26 cellular contexts compared by ENCODE assay signal in the genomic region with DNA sequence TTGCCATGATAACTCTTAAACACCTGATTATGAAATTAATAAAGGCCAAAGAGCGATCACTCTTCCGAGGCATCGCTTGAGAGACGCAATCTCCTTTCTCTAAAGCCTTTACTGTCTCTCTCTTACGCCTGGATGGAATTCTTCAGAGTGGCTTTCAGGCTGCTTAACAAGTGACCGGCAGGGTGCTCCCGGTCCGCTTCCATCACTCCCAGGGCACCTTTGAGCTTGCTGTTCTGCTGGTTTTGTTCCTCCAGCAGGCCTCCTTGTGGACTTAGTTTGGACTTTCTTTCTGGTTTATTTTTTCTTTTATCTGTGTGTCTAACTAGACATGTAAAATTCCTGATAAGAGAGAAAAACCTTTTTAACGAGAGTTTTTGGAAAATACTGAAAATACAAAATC.
A peak's percentile ranks its signal among the peaks of the same experiment; 100 is the strongest.
DNase-seq lines count a peak whose midpoint lies in the region; ATAC-seq, FAIRE-seq and TF ChIP-seq lines count a peak whose summit lies in the region.
"Had no signal": no experiment of that assay in that cellular context is flagged by ENCODE, and none has a peak within 500 bp of the region (broad histone marks: within the 10 kb centered on the region; RNA-seq: fewer than 3 reads in every experiment).

No MANE protein-coding gene starts in this region.

- POLR2A ChIA-PET in HepG2 (lab: Yijun Ruan, JAX): no interaction called here

- TF ChIP-seq POLR2A in HepG2 (IDR thresholded peaks at IDR 0.05; ENCODE audit: insufficient read depth in 1 of 2, low read depth in 2 of 2, low read length in 2 of 2): no peak
- TF ChIP-seq POLR2A in right lobe of liver (IDR thresholded peaks at IDR 0.05): no peak
- no peak for TF ChIP-seq POLR2A in esophagus squamous epithelium (IDR thresholded peaks at IDR 0.05)
- TF ChIP-seq POLR2A in stomach (IDR thresholded peaks at IDR 0.05): no peak
- TF ChIP-seq POLR2A in esophagus muscularis mucosa (IDR thresholded peaks at IDR 0.05; ENCODE audit: low read depth): no peak

- TF ChIP-seq CTCF in HepG2 (CRISPR knock-in tag; IDR thresholded peaks at IDR 0.05) (no peak), right lobe of liver (IDR thresholded peaks at IDR 0.05) (no peak), esophagus squamous epithelium (IDR thresholded peaks at IDR 0.05) (no peak), stomach (IDR thresholded peaks at IDR 0.05) (no peak), esophagus muscularis mucosa (IDR thresholded peaks at IDR 0.05) (no peak), omental fat pad (IDR thresholded peaks at IDR 0.05) (no peak)

- no peaks in the 10 kb centered on the region for H3K4me1 ChIP-seq in HepG2 (ENCODE audit: insufficient read depth, low read length)
- no peaks in the 10 kb centered on the region for H3K4me1 ChIP-seq in right lobe of liver
- H3K4me1 ChIP-seq in esophagus squamous epithelium: no peaks in the 10 kb centered on the region
- H3K4me1 ChIP-seq in stomach: no peaks in the 10 kb centered on the region
- H3K4me1 ChIP-seq in esophagus muscularis mucosa: no peaks in the 10 kb centered on the region
- H3K4me1 ChIP-seq: A549, BE2C, gastroesophageal sphincter, psoas muscle, upper lobe of left lung had no signal

- H3K79me2 ChIP-seq in HepG2 (ENCODE audit: insufficient read depth, low read length): no peaks in the 10 kb centered on the region

- no peak for TF ChIP-seq RAD21 in HepG2 (CRISPR knock-in tag; IDR thresholded peaks at IDR 0.05)

- no TSS peak for BruUV-seq in HepG2 (replicated peaks; lab: Mats Ljungman, UMichigan)

- DNase-seq in HepG2 (ENCODE audit: low spot score) (peak; percentile 13), right lobe of liver (no peak), ecto neural progenitor cell (ENCODE audit: low spot score) (peak; percentile 55), left kidney (ENCODE audit: low read depth, low spot score) (peak; percentile 12), esophagus squamous epithelium (lab: John Stamatoyannopoulos, UW) (no peak), stomach (no peak), esophagus muscularis mucosa (ENCODE audit: extremely low spot score) (no peak), omental fat pad (ENCODE audit: low spot score) (no peak)
- DNase-seq: activated CD4-positive, alpha-beta memory T cell treated with anti-CD3 and anti-CD28 coated beads, Interleukin-2, amount 10 ng/mL, durations not matched to agents 7 days and 5 days; activated naive CD8-positive, alpha-beta T cell treated with anti-CD3 and anti-CD28 coated beads, Interleukin-2, amount 10 ng/mL, durations not matched to agents 7 days and 5 days; BE2C; effector memory CD8-positive, alpha-beta T cell; GF-D8; NCI-H1092; NCI-H1930; NCI-H226; psoas muscle; SW 1271; T1000; upper lobe of left lung had no signal

- H3K4me2 ChIP-seq in HepG2 (ENCODE audit: low read depth, low read length): no peak overlapping the region
- H3K4me2 ChIP-seq: A549 had no signal

- H3K9me3 ChIP-seq in HepG2 (ENCODE audit: low read length) (no peaks in the 10 kb centered on the region), right lobe of liver (no peaks in the 10 kb centered on the region), esophagus squamous epithelium (no peaks in the 10 kb centered on the region), stomach (no peaks in the 10 kb centered on the region), esophagus muscularis mucosa (no peaks in the 10 kb centered on the region)
- H3K9me3 ChIP-seq: A549, BE2C, gastroesophageal sphincter, neutrophil, psoas muscle, upper lobe of left lung had no signal

- H3K9ac ChIP-seq in HepG2 (ENCODE audit: insufficient read depth, low read depth, low read length): no peak overlapping the region

- H3K27me3 ChIP-seq in HepG2 (ENCODE audit: control insufficient read depth in 1 of 2, insufficient read depth in 2 of 2, low read length in 2 of 2) (peaks cover 0 to 3% of the 10 kb centered on the region in 2 experiments; a peak in 1 of 5 replicates), right lobe of liver (no peaks in the 10 kb centered on the region), esophagus squamous epithelium (peaks cover 0 to 6% (median 0%) of the 10 kb centered on the region in 4 donors), stomach (no peaks in the 10 kb centered on the region), esophagus muscularis mucosa (peaks cover 0 to 10% (median 0%) of the 10 kb centered on the region in 4 donors)
- H3K27me3 ChIP-seq: upper lobe of left lung had no signal

- CTCF ChIA-PET in HepG2 (lab: Yijun Ruan, JAX; ENCODE audit: low intra/inter-chr PET ratio, low total read pairs): no interaction called here

- H3K36me3 ChIP-seq in HepG2 (replicated peaks in 1 of 2; ENCODE audit: control insufficient read depth in 1 of 2, insufficient read depth in 2 of 2, low read length in 2 of 2) (no peaks in the 10 kb centered on the region), right lobe of liver (no peaks in the 10 kb centered on the region), esophagus squamous epithelium (no peaks in the 10 kb centered on the region), stomach (no peaks in the 10 kb centered on the region), esophagus muscularis mucosa (no peaks in the 10 kb centered on the region)
- H3K36me3 ChIP-seq: BE2C, gastroesophageal sphincter, neutrophil, upper lobe of left lung had no signal

- TF ChIP-seq EP300 in HepG2 (IDR thresholded peaks at IDR 0.05; ENCODE audit: low read depth in 2 of 2, low read length in 2 of 2) (no peak), HepG2 (CRISPR knock-in tag; IDR thresholded peaks at IDR 0.05; ENCODE audit: borderline replicate concordance) (no peak), stomach (IDR thresholded peaks at IDR 0.05) (no peak), esophagus muscularis mucosa (IDR thresholded peaks at IDR 0.05) (no peak)

- H4K20me1 ChIP-seq in HepG2 (ENCODE audit: insufficient read depth, low read length): no peaks in the 10 kb centered on the region

- no peak overlapping the region for H2AFZ ChIP-seq in HepG2 (ENCODE audit: low read length)

- in situ Hi-C loops in HepG2 (cut with HindIII; ENCODE audit: extremely low pct_ligation_motif_present, low pct_unique_long_range_greater_than_20kb): no loop called here

- H3K4me3 ChIP-seq in HepG2 (replicated peaks in 1 of 3; ENCODE audit: insufficient read depth in 1 of 3, low read depth in 2 of 3, low read length in 3 of 3) (no peak overlapping the region), right lobe of liver (no peak overlapping the region), esophagus squamous epithelium (no peak overlapping the region), stomach (no peak overlapping the region), esophagus muscularis mucosa (no peak overlapping the region)
- H3K4me3 ChIP-seq: A549, gastroesophageal sphincter, psoas muscle, upper lobe of left lung had no signal

- ATAC-seq in HepG2 (peak; percentile 78), right lobe of liver (no peak), omental fat pad (ENCODE audit: low FRiP score) (no peak)
- ATAC-seq: effector memory CD8-positive, alpha-beta T cell; gastroesophageal sphincter; psoas muscle had no signal

- peak; percentile 40 for FAIRE-seq in HepG2 (lab: Jason Lieb, UNC)
- FAIRE-seq: A549, GM18507, H54 had no signal

- intact Hi-C loops in HepG2 (cut with micrococcal nuclease; ENCODE audit: unreplicated experiment): no loop called here
- intact Hi-C loops in right lobe of liver (cut with DNase I): no loop called here
- intact Hi-C loops in esophagus squamous epithelium (cut with DNase I): no loop called here
- intact Hi-C loops in stomach (cut with DNase I; ENCODE audit: low total_unique reads): no loop called here
- intact Hi-C loops in esophagus muscularis mucosa (cut with DNase I): no loop called here

- 33% methylated on average over 9 of the region's 9 CpGs for whole genome bisulfite sequencing in HepG2 (ENCODE audit: low lambda C conversion rate)
- WGBS in right lobe of liver (ENCODE audit: insufficient coverage, low coverage, low lambda C conversion rate, missing lambda C conversion rate): 66% methylated on average over 9 of the region's 9 CpGs
- WGBS in esophagus squamous epithelium, 2 donors: 81 to 82% methylated on average over 9 of the region's 9 CpGs
- 57 to 77% (median 68%) methylated on average over 9 of the region's 9 CpGs for WGBS in stomach, 5 donors
- 70% methylated on average over 9 of the region's 9 CpGs for WGBS in esophagus muscularis mucosa

- H3K27ac ChIP-seq in HepG2 (ENCODE audit: extremely low read length, insufficient read depth, low read length) (no peak overlapping the region), right lobe of liver (no peak overlapping the region), esophagus squamous epithelium (no peak overlapping the region), stomach (no peak overlapping the region), esophagus muscularis mucosa (replicated peaks in 1 of 4) (no peak overlapping the region)
- H3K27ac ChIP-seq: A549, gastroesophageal sphincter, neutrophil, psoas muscle, RWPE1, upper lobe of left lung had no signal

TF ChIP-seq in HepG2, 621 proteins besides CTCF, POLR2A, EP300 and RAD21 (continues in another document):
- TF ChIP-seq, protein P1, sequence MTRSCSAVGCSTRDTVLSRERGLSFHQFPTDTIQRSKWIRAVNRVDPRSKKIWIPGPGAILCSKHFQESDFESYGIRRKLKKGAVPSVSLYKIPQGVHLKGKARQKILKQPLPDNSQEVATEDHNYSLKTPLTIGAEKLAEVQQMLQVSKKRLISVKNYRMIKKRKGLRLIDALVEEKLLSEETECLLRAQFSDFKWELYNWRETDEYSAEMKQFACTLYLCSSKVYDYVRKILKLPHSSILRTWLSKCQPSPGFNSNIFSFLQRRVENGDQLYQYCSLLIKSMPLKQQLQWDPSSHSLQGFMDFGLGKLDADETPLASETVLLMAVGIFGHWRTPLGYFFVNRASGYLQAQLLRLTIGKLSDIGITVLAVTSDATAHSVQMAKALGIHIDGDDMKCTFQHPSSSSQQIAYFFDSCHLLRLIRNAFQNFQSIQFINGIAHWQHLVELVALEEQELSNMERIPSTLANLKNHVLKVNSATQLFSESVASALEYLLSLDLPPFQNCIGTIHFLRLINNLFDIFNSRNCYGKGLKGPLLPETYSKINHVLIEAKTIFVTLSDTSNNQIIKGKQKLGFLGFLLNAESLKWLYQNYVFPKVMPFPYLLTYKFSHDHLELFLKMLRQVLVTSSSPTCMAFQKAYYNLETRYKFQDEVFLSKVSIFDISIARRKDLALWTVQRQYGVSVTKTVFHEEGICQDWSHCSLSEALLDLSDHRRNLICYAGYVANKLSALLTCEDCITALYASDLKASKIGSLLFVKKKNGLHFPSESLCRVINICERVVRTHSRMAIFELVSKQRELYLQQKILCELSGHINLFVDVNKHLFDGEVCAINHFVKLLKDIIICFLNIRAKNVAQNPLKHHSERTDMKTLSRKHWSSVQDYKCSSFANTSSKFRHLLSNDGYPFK (CRISPR knock-in tag; IDR thresholded peaks at IDR 0.05; ENCODE audit: borderline replicate concordance): no peak
- no peak for TF ChIP-seq ZNF224 (CRISPR knock-in tag; IDR thresholded peaks at IDR 0.05)

Comparison
In these comparisons a context has a peak if more than half of its experiments do, and no peak if none do; other contexts are left out.
1. DNase-seq: peak in HepG2 (single experiment), ecto neural progenitor cell (single experiment) and left kidney (single experiment); none in right lobe of liver (0 of 3), esophagus squamous epithelium (single experiment), stomach (single experiment), esophagus muscularis mucosa (single experiment) and omental fat pad (single experiment).